Comparison of ENCODE assay signal across 11 cellular contexts in the genomic region with DNA sequence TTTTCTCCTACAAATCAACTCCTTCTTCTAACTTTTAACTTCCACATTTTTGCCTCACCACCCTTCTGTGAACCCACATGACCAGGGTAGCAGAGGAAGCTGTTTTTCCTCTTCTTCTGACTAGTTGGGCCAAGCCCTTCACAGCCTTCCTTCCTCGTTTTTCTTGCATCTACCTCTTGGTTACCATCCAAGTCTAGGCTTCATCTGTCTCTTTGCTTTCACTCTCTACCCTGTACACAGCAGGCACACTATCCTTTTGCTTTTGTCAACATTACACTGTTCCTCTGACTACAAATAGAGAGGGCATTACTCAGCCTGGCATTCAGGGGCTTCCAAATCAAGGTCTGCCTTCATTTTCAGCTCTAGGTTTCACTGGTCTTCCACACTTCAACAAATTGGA. TPM values are rescaled to one million over a fixed set of nuclear protein-coding genes. Genes with fewer than 3 reads are reported as not detected.
DNase-seq lines count a peak whose midpoint lies in the region; ATAC-seq and TF ChIP-seq lines count a peak whose summit lies in the region.
"Had no signal": no experiment of that assay in that cellular context is flagged by ENCODE, and none has a peak within 500 bp of the region (broad histone marks: within the 10 kb centered on the region; RNA-seq: fewer than 3 reads in every experiment).

No MANE protein-coding gene starts in this region.

- no peaks in the 10 kb centered on the region for H3K27me3 Mint-ChIP-seq in activated naive CD4-positive, alpha-beta T cell treated with anti-CD3 and anti-CD28 coated beads, Interleukin-2, amount 10 ng/mL, durations not matched to agents 7 days and 5 days
- H3K27me3 Mint-ChIP-seq in T-cell, result no peaks in the 10 kb centered on the region

- TF ChIP-seq CTCF in gastroesophageal sphincter (IDR thresholded peaks at IDR 0.05), result no peak

- H3K36me3 Mint-ChIP-seq in activated naive CD4-positive, alpha-beta T cell treated with anti-CD3 and anti-CD28 coated beads, Interleukin-2, amount 10 ng/mL, durations not matched to agents 7 days and 5 days, result peaks cover 18% of the 10 kb centered on the region
- H3K36me3 Mint-ChIP-seq in activated naive CD4-positive, alpha-beta T cell treated with anti-CD3 and anti-CD28 coated beads, Interleukin-2, amount 50 U/mL, for 72 hours, result peaks cover 9 to 24% of the 10 kb centered on the region in 2 donors
- peaks cover 27% of the 10 kb centered on the region for H3K36me3 Mint-ChIP-seq in T-cell

- H3K27ac ChIP-seq in gastroesophageal sphincter, result no peak overlapping the region
- H3K27ac ChIP-seq: thoracic aorta had no signal

- DNase-seq in activated naive CD4-positive, alpha-beta T cell treated with anti-CD3 and anti-CD28 coated beads, Interleukin-2, amount 10 ng/mL, durations not matched to agents 7 days and 5 days, result no peak
- DNase-seq in activated naive CD4-positive, alpha-beta T cell treated with anti-CD3 and anti-CD28 coated beads, Interleukin-2, amount 50 U/mL, for 72 hours (ENCODE audit: low spot score in 2 of 2), result no peak
- DNase-seq in T-cell, result no peak
- DNase-seq in smooth muscle cell of the brain vasculature (ENCODE audit: low read depth, low spot score), result peak; percentile 46
- no peak for DNase-seq in NCI-H526 (lab: John Stamatoyannopoulos, UW)
- DNase-seq in SW480 (ENCODE audit: low spot score), result no peak
- DNase-seq: NCI-H1417 treated with DMSO at 0.1 percent for 48 hours; NK-92 treated with Interleukin-12 subunit alpha and Interleukin-12 subunit beta, amount 100 ng/mL, for 24 hours had no signal

- H3K4me3 ChIP-seq in gastroesophageal sphincter, result no peak overlapping the region
- H3K4me3 ChIP-seq: thoracic aorta had no signal

- no peak for TF ChIP-seq POLR2A in gastroesophageal sphincter (IDR thresholded peaks at IDR 0.05)

- no peak for TF ChIP-seq EP300 in gastroesophageal sphincter (IDR thresholded peaks at IDR 0.05)

- POLR2A ChIA-PET in T-cell (lab: Charles Lee), result interaction anchor here in 1 of 2 donors (0.6 to 0.7 kb wide), 2 partner anchors 30 to 99 kb away, joined by 3 to 4 read pairs; no protein-coding TSS in a partner anchor

- peaks cover 46% of the 10 kb centered on the region for H3K4me1 Mint-ChIP-seq in activated naive CD4-positive, alpha-beta T cell treated with anti-CD3 and anti-CD28 coated beads, Interleukin-2, amount 10 ng/mL, durations not matched to agents 7 days and 5 days
- H3K4me1 Mint-ChIP-seq in T-cell, result peaks cover 47 to 48% (median 47%) of the 10 kb centered on the region in 3 donors

- ATAC-seq in activated naive CD4-positive, alpha-beta T cell treated with anti-CD3 and anti-CD28 coated beads, Interleukin-2, amount 50 U/mL, for 72 hours, result no peak
- ATAC-seq in T-cell (replicated peaks in 1 of 4) (no peak), gastroesophageal sphincter (peak; percentile 23), GM19452 (IDR thresholded peaks at IDR 0.05; ENCODE audit: unreplicated experiment) (no peak)

- WGBS in gastroesophageal sphincter (ENCODE audit: low coverage in 1 of 2), 2 donors, result 30% methylated on average over 1 of the region's 1 CpG; no CpG with 5 or more reads in 1 of the 2 donors

- peaks cover 2 to 54% (median 4%) of the 10 kb centered on the region in 3 donors for H3K4me1 ChIP-seq in gastroesophageal sphincter

- peaks cover 11% of the 10 kb centered on the region for H3K9me3 Mint-ChIP-seq in activated naive CD4-positive, alpha-beta T cell treated with anti-CD3 and anti-CD28 coated beads, Interleukin-2, amount 10 ng/mL, durations not matched to agents 7 days and 5 days
- H3K9me3 Mint-ChIP-seq in activated naive CD4-positive, alpha-beta T cell treated with anti-CD3 and anti-CD28 coated beads, Interleukin-2, amount 50 U/mL, for 72 hours, result peaks cover 8 to 16% of the 10 kb centered on the region in 2 donors
- peaks cover 0 to 7% (median 0%) of the 10 kb centered on the region in 3 donors for H3K9me3 Mint-ChIP-seq in T-cell

- no peaks in the 10 kb centered on the region for H3K27me3 ChIP-seq in gastroesophageal sphincter

- CTCF ChIA-PET in activated naive CD4-positive, alpha-beta T cell treated with anti-CD3 and anti-CD28 coated beads, Interleukin-2, amount 10 ng/mL, durations not matched to agents 7 days and 5 days (lab: Charles Lee), result no interaction called here
- CTCF ChIA-PET in T-cell (lab: Charles Lee), result interaction anchor here in 1 of 2 donors (0.7 kb wide), 1 partner anchor 55 kb away, joined by 3 read pairs; no protein-coding TSS in a partner anchor

- H3K4me3 Mint-ChIP-seq in activated naive CD4-positive, alpha-beta T cell treated with anti-CD3 and anti-CD28 coated beads, Interleukin-2, amount 10 ng/mL, durations not matched to agents 7 days and 5 days, result no peak overlapping the region
- no peak overlapping the region for H3K4me3 Mint-ChIP-seq in T-cell

- no peaks in the 10 kb centered on the region for H3K36me3 ChIP-seq in gastroesophageal sphincter
- H3K36me3 ChIP-seq: thoracic aorta had no signal

- H3K9me3 ChIP-seq in gastroesophageal sphincter, result no peaks in the 10 kb centered on the region
- H3K9me3 ChIP-seq: thoracic aorta had no signal

- peak overlapping the region; percentile 47 for H3K27ac Mint-ChIP-seq in activated naive CD4-positive, alpha-beta T cell treated with anti-CD3 and anti-CD28 coated beads, Interleukin-2, amount 10 ng/mL, durations not matched to agents 7 days and 5 days
- peak overlapping the region in 1 of 2 donors; percentile 63 for H3K27ac Mint-ChIP-seq in activated naive CD4-positive, alpha-beta T cell treated with anti-CD3 and anti-CD28 coated beads, Interleukin-2, amount 50 U/mL, for 72 hours
- peak overlapping the region; percentile 53 for H3K27ac Mint-ChIP-seq in T-cell

RNA-seq across cellular contexts. Expression of a gene that starts 22.0 kb away (rescaled TPM):
- total RNA-seq in activated naive CD4-positive, alpha-beta T cell treated with anti-CD3 and anti-CD28 coated beads, Interleukin-2, amount 50 U/mL, for 72 hours, result 1 to 10 TPM; 2.3 to 2.5 TPM
- total RNA-seq in T-cell, result 10 to 100 TPM; 11.2 to 36.8 (median 17.8) TPM
- total RNA-seq in gastroesophageal sphincter, result 10 to 100 TPM; 10.1 to 27.2 (median 16.7) TPM
